Comparison of ENCODE assay signal across 31 cellular contexts in the genomic region with DNA sequence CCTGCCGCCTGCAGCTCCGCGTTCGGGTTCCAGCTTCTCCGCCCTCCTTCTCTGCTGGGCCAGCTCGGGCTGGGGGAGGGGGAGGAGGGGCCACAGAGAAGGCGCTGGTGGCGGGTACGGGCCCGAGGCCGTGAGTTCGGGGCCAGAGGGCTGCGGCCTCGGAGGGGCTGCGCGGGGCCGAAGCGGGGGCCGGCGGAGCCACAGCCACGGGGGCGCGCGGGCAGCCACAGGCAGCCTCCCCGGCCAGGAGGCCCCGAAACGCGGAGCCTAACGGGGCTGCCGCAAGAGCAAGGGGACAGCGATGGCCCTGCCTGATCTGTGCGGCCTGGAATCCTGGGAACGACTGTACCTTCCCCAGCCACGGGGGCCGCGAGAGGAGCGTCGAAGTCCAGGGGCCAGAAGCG. TPM values are rescaled to one million over a fixed set of nuclear protein-coding genes. Genes with fewer than 3 reads are reported as not detected.
DNase-seq lines count a peak whose midpoint lies in the region; FAIRE-seq and TF ChIP-seq lines count a peak whose summit lies in the region.
"Had no signal": no experiment of that assay in that cellular context is flagged by ENCODE, and none has a peak within 500 bp of the region (broad histone marks: within the 10 kb centered on the region; RNA-seq: fewer than 3 reads in every experiment).

No MANE protein-coding gene starts in this region.

- H2BK5ac ChIP-seq in trophoblast cell (ENCODE audit: low read depth, low read length, poor library complexity) = no peak overlapping the region

- H2BK120ac ChIP-seq in trophoblast cell (ENCODE audit: insufficient read depth, low read length, poor library complexity) = no peak overlapping the region

- no peak overlapping the region for H3K4ac ChIP-seq in trophoblast cell (ENCODE audit: low read depth, low read length)

- H3K18ac ChIP-seq in trophoblast cell (ENCODE audit: low read length) = no peak overlapping the region

- WGBS in trophoblast cell (ENCODE audit: extremely low coverage, insufficient coverage, insufficient read length) = no CpG with 5 or more reads among the region's 39 CpGs
- WGBS in stomach, 5 donors = 6 to 28% (median 23%) methylated on average over 10 to 39 of the region's 39 CpGs

- POLR2A ChIA-PET in GM10248 (lab: Yijun Ruan, JAX) = no interaction called here

- no peak overlapping the region for H2AK5ac ChIP-seq in trophoblast cell (ENCODE audit: low read length)

- H3K4me3 ChIP-seq in HUES6 (ENCODE audit: low read depth, low read length) = peak overlapping the region; percentile 52
- peak overlapping the region; percentile 21 for H3K4me3 ChIP-seq in iPS-18a (ENCODE audit: low read length)
- H3K4me3 ChIP-seq in trophoblast cell (ENCODE audit: low read depth, low read length) = no peak overlapping the region
- H3K4me3 ChIP-seq in stomach = no peak overlapping the region
- H3K4me3 ChIP-seq: BLaER1 treated with 17β-estradiol and CSF1 and Interleukin-3, amounts not matched to agents 10 nM and 100 nM; ovary; right lobe of liver; suprapubic skin had no signal

- no peak overlapping the region for H2BK12ac ChIP-seq in trophoblast cell (ENCODE audit: low read length)

- no peak overlapping the region for H4K12ac ChIP-seq in trophoblast cell (ENCODE audit: low read depth, low read length)

- H3K79me1 ChIP-seq in trophoblast cell (ENCODE audit: low read length) = no peaks in the 10 kb centered on the region

- peaks cover 51% of the 10 kb centered on the region for H3K27me3 ChIP-seq in HUES6 (ENCODE audit: control insufficient read depth, insufficient read depth, low read length)
- peaks cover 55% of the 10 kb centered on the region for H3K27me3 ChIP-seq in iPS-18a (ENCODE audit: control insufficient read depth, insufficient read depth, low read length)
- H3K27me3 ChIP-seq in trophoblast cell (ENCODE audit: insufficient read depth, low read length) = peaks cover 7% of the 10 kb centered on the region
- peaks cover 17 to 64% (median 19%) of the 10 kb centered on the region in 3 donors for H3K27me3 ChIP-seq in stomach
- H3K27me3 ChIP-seq: BLaER1 treated with 17β-estradiol and CSF1 and Interleukin-3, amounts not matched to agents 10 nM and 100 nM; ovary had no signal

- TF ChIP-seq CTCF in GM10248 (IDR thresholded peaks at IDR 0.05; ENCODE audit: control extremely low read depth, extremely low read depth, low read depth, missing control alignments) (no peak), stomach (IDR thresholded peaks at IDR 0.05) (no peak)

- H3K14ac ChIP-seq in trophoblast cell (ENCODE audit: low read length) = no peak overlapping the region

- H3K36me3 ChIP-seq in HUES6 (ENCODE audit: control insufficient read depth, insufficient read depth, low read length) = no peaks in the 10 kb centered on the region
- H3K36me3 ChIP-seq in iPS-18a (ENCODE audit: control insufficient read depth, low read depth, low read length) = no peaks in the 10 kb centered on the region
- no peaks in the 10 kb centered on the region for H3K36me3 ChIP-seq in trophoblast cell (ENCODE audit: control insufficient read depth in 1 of 2, insufficient read depth in 2 of 2, low read length in 2 of 2)
- H3K36me3 ChIP-seq in stomach = no peaks in the 10 kb centered on the region
- H3K36me3 ChIP-seq: ovary, right lobe of liver, suprapubic skin had no signal

- no peak overlapping the region for H4K8ac ChIP-seq in trophoblast cell (ENCODE audit: low read depth, low read length)

- H3K4me2 ChIP-seq in trophoblast cell (ENCODE audit: low read length) = peak overlapping the region; percentile 31
- H3K4me2 ChIP-seq: BLaER1 treated with 17β-estradiol and CSF1 and Interleukin-3, amounts not matched to agents 10 nM and 100 nM had no signal

- no peak for TF ChIP-seq EP300 in stomach (IDR thresholded peaks at IDR 0.05)

- no peak for FAIRE-seq in H54 (lab: Jason Lieb, UNC)
- FAIRE-seq: islet of Langerhans had no signal

- H3K9me3 ChIP-seq in HUES6 (ENCODE audit: control insufficient read depth, insufficient read depth, low read depth, low read length) = no peaks in the 10 kb centered on the region
- no peaks in the 10 kb centered on the region for H3K9me3 ChIP-seq in iPS-18a (ENCODE audit: control insufficient read depth, low read depth, low read length)
- no peaks in the 10 kb centered on the region for H3K9me3 ChIP-seq in trophoblast cell (ENCODE audit: insufficient read depth, low read depth, low read length)
- peaks cover 0 to 21% (median 6%) of the 10 kb centered on the region in 4 donors for H3K9me3 ChIP-seq in stomach
- H3K9me3 ChIP-seq: ovary, right lobe of liver, suprapubic skin had no signal

- no peak overlapping the region for H4K91ac ChIP-seq in trophoblast cell (ENCODE audit: low read depth, low read length)

- H3K4me1 ChIP-seq in HUES6 (ENCODE audit: control insufficient read depth, insufficient read depth, low read length) (peaks cover 5% of the 10 kb centered on the region; the same call in 1 of the 2 replicates), iPS-18a (ENCODE audit: control insufficient read depth, low read depth, low read length) (no peaks in the 10 kb centered on the region), trophoblast cell (ENCODE audit: control insufficient read depth in 1 of 2, insufficient read depth in 2 of 2, low read length in 2 of 2) (peaks cover 0 to 3% of the 10 kb centered on the region in 2 experiments), stomach (peaks cover 7 to 18% (median 11%) of the 10 kb centered on the region in 4 donors)
- H3K4me1 ChIP-seq: BLaER1 treated with 17β-estradiol and CSF1 and Interleukin-3, amounts not matched to agents 10 nM and 100 nM had no signal

- TF ChIP-seq POLR2A in H54 (IDR thresholded peaks at IDR 0.05; ENCODE audit: low read depth, low read length) = no peak
- no peak for TF ChIP-seq POLR2A in stomach (IDR thresholded peaks at IDR 0.05)

- DNase-seq in ecto neural progenitor cell (ENCODE audit: low spot score) (peak; percentile 57), trophoblast cell (no peak), GM10248 (ENCODE audit: extremely low spot score) (no peak), H54 (ENCODE audit: insufficient read length, low spot score) (no peak), AG08395 (ENCODE audit: low spot score) (no peak), stomach (no peak)
- DNase-seq: activated CD8-positive, alpha-beta memory T cell treated with anti-CD3 and anti-CD28 coated beads for 24 hours; activated effector memory CD4-positive, alpha-beta T cell treated with Interleukin-2 at 50 U/mL for 16 hours; anterior cingulate cortex; DMS53; GF-D8; HFFc6; Kasumi-1; left ventricle myocardium superior; naive thymus-derived CD8-positive, alpha-beta T cell; NCI-H1436; NCI-H774; ovary; right lobe of liver; stimulated activated CD4-positive, alpha-beta T cell treated with anti-CD3 and anti-CD28 coated beads, Interleukin-4, amount 100 ng/mL, for 4 hours; T-helper 17 cell had no signal

- no peaks in the 10 kb centered on the region for H3K79me2 ChIP-seq in trophoblast cell (ENCODE audit: control insufficient read depth, insufficient read depth, low read length, poor library complexity)

- no peak overlapping the region for H3K23ac ChIP-seq in trophoblast cell (ENCODE audit: low read length)

- no peak overlapping the region for H2AFZ ChIP-seq in trophoblast cell (ENCODE audit: insufficient read depth, low read length, poor library complexity)

- CTCF ChIA-PET in GM10248 (lab: Yijun Ruan, JAX) = no interaction called here

- H3K27ac ChIP-seq in HUES6 (ENCODE audit: low read depth, low read length) = no peak overlapping the region
- H3K27ac ChIP-seq in iPS-18a (ENCODE audit: low read length) = no peak overlapping the region
- no peak overlapping the region for H3K27ac ChIP-seq in trophoblast cell (ENCODE audit: low read depth, low read length)
- no peak overlapping the region for H3K27ac ChIP-seq in stomach
- H3K27ac ChIP-seq: BLaER1 treated with 17β-estradiol and CSF1 and Interleukin-3, amounts not matched to agents 10 nM and 100 nM; ovary; right lobe of liver; RWPE1; suprapubic skin had no signal

- H3K9ac ChIP-seq in HUES6 (ENCODE audit: low read length) (peak overlapping the region; percentile 19), iPS-18a (ENCODE audit: low read length) (no peak overlapping the region), trophoblast cell (ENCODE audit: low read length) (no peak overlapping the region)
- H3K9ac ChIP-seq: BLaER1 treated with 17β-estradiol and CSF1 and Interleukin-3, amounts not matched to agents 10 nM and 100 nM had no signal

- intact Hi-C loops in stomach (cut with DNase I; ENCODE audit: low total_unique reads) = no loop called here

RNA-seq across cellular contexts. Expression of gene FRG2C, which starts 8.6 kb away (rescaled TPM):
- polyA plus RNA-seq in trophoblast cell (2013) = 0.10 and 0.12 TPM in 2 replicates
- total RNA-seq in stomach = not detected
- not detected for polyA plus RNA-seq in stomach
- total RNA-seq: cardiac septum; glomerular endothelial cell; HFFc6; left ventricle myocardium superior; naive thymus-derived CD8-positive, alpha-beta T cell; ovary; right lobe of liver; suprapubic skin; T-helper 17 cell; urinary bladder had no signal
- polyA plus RNA-seq: AG04450; naive thymus-derived CD8-positive, alpha-beta T cell; ovary; urinary bladder had no signal

Comparison
In these comparisons a context has a peak if more than half of its experiments do, and no peak if none do; other contexts are left out.
1. H3K4me3 ChIP-seq: peak in HUES6 (single experiment) and iPS-18a (single experiment); none in trophoblast cell (single experiment) and stomach (0 of 4).